Comparison of ENCODE assay signal across 1 cellular context in the genomic region with DNA sequence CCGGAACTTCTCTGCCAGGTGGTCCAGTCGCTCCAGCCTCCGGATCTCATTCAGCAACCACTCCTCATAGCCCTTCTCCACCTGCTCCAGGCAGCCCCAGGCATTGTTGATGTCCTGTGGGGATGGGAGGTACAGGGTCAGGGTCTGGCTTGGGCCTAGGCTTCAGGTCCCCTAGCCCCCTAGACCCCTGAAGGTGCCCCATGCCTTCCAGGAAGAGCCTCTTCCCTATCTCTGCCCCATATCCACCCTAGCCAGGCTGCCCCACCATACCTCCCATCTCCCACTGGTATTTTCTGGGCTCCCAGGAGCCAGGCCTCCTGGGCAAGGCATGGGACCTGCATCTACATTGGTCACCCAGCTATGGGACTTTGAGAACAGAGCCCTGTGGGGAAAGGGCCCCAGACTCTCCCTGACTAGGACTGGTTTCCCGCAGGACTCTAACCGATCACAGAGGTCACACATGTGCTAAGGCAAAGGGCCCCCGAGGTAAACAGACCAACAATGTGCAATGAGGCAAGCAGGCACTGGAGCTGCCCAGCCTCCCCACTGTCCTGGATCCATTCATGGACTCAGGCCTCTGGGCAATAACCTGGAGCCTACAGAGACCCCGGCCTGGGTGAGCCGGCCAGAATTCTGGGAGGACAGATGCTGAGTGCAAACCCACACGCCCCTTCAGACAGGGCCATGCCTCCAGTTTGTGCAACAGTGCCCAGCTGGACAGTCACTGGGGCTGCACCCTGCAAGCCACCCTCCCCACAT.
TF ChIP-seq lines count a peak whose summit lies in the region.

No MANE protein-coding gene starts in this region.

TF ChIP-seq in HepG2, 621 proteins besides CTCF, POLR2A, EP300 and RAD21 (continued from another document):
- TF ChIP-seq, protein P1, sequence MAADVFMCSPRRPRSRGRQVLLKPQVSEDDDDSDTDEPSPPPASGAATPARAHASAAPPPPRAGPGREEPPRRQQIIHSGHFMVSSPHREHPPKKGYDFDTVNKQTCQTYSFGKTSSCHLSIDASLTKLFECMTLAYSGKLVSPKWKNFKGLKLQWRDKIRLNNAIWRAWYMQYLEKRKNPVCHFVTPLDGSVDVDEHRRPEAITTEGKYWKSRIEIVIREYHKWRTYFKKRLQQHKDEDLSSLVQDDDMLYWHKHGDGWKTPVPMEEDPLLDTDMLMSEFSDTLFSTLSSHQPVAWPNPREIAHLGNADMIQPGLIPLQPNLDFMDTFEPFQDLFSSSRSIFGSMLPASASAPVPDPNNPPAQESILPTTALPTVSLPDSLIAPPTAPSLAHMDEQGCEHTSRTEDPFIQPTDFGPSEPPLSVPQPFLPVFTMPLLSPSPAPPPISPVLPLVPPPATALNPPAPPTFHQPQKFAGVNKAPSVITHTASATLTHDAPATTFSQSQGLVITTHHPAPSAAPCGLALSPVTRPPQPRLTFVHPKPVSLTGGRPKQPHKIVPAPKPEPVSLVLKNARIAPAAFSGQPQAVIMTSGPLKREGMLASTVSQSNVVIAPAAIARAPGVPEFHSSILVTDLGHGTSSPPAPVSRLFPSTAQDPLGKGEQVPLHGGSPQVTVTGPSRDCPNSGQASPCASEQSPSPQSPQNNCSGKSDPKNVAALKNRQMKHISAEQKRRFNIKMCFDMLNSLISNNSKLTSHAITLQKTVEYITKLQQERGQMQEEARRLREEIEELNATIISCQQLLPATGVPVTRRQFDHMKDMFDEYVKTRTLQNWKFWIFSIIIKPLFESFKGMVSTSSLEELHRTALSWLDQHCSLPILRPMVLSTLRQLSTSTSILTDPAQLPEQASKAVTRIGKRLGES (CRISPR knock-in tag; IDR thresholded peaks at IDR 0.05; ENCODE audit: borderline replicate concordance) = no peak
- TF ChIP-seq ZNF800 (CRISPR knock-in tag; IDR thresholded peaks at IDR 0.05) = no peak
- TF ChIP-seq SETDB1 (CRISPR knock-in tag; IDR thresholded peaks at IDR 0.05; ENCODE audit: borderline replicate concordance) = no peak
- TF ChIP-seq ZNF343 (CRISPR knock-in tag; IDR thresholded peaks at IDR 0.05) = no peak
- TF ChIP-seq CENPT (CRISPR knock-in tag; IDR thresholded peaks at IDR 0.05; ENCODE audit: low read depth) = no peak
- no peak for TF ChIP-seq ZFP37 (CRISPR knock-in tag; IDR thresholded peaks at IDR 0.05; ENCODE audit: borderline replicate concordance)
- no peak for TF ChIP-seq ZKSCAN5 (CRISPR knock-in tag; IDR thresholded peaks at IDR 0.05)
- TF ChIP-seq SAP130 (CRISPR knock-in tag; IDR thresholded peaks at IDR 0.05; ENCODE audit: low read depth) = 0 out of 2 replicates have a peak, but pooled peaks have one; percentile 12
- TF ChIP-seq HNRNPUL1 (IDR thresholded peaks at IDR 0.05; ENCODE audit: low read depth, low read length) = no peak
- TF ChIP-seq KLF12 (CRISPR knock-in tag; IDR thresholded peaks at IDR 0.05; ENCODE audit: borderline replicate concordance) = no peak
